ENCODE assay signal across 8 cellular contexts in the genomic region with DNA sequence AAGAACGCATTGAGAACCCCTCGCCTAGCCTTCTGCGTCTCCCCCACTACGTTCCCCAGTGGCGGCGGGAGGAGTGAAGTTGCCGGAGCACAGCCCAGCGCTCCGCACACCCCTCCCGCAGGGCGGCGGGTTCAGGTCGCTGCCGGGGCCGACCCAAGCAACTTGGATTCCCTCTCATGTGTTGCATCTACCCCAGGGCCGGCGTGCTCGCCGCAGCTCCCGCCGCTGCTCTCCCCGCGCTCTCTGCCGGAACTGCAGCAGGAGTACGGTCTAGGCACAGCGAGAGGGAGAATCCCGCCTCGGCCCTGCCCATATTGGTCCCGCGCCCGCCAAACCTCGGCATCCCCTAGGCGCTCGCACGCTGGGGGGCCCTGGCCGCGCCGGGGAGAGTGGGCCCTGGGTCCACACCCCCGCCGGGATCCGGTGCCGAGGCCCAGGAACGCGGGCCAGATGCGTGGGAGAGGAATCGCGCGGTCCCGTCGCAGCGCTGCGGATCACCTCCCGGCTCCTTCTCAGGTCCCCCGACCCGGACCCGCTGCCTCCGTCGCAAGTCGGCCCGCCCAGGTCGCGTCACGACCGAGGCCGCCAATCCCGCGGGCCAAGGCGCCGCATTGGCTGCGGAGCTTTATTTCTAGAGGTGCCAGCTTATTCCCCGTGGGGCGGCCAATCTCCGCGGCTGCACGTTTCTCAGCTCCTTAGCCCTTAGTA. TPM values are rescaled to one million over a fixed set of nuclear protein-coding genes. Genes with fewer than 3 reads are reported as not detected.
DNase-seq lines count a peak whose midpoint lies in the region; ATAC-seq and TF ChIP-seq lines count a peak whose summit lies in the region.

No MANE protein-coding gene starts in this region.

- H3K36me3 Mint-ChIP-seq in activated T-cell treated with anti-CD3 and anti-CD28 coated beads, Interleukin-2, amount 50 U/mL, for 72 hours (ENCODE audit: insufficient read depth in 2 of 2): peaks cover 2 to 10% of the 10 kb centered on the region in 2 donors
- H3K36me3 Mint-ChIP-seq in naive B cell: no peaks in the 10 kb centered on the region
- peaks cover 48% of the 10 kb centered on the region for H3K36me3 Mint-ChIP-seq in stimulated activated effector memory CD8-positive, alpha-beta T cell treated with anti-CD3 and anti-CD28 coated beads, Interleukin-12 subunit alpha, Interleukin-12 subunit beta, amount 100 ng/mL, for 72 hours

- peaks cover 28% of the 10 kb centered on the region for H3K27me3 ChIP-seq in OCI-LY3 (ENCODE audit: low read depth, low read length)
- peaks cover 0 to 7% (median 0%) of the 10 kb centered on the region in 4 donors for H3K27me3 ChIP-seq in esophagus squamous epithelium

- ATAC-seq in GM19468 (IDR thresholded peaks at IDR 0.05; ENCODE audit: extremely low read depth, unreplicated experiment) (peak; percentile 15), naive B cell (ENCODE audit: low read depth in 2 of 2) (peak; percentile 49 to 50)
- peak; percentile 56 to 60 for ATAC-seq in activated T-cell treated with anti-CD3 and anti-CD28 coated beads, Interleukin-2, amount 50 U/mL, for 72 hours (replicated peaks in 1 of 2)
- peak; percentile 70 for ATAC-seq in stimulated activated effector memory CD8-positive, alpha-beta T cell treated with anti-CD3 and anti-CD28 coated beads, Interleukin-12 subunit alpha, Interleukin-12 subunit beta, amount 100 ng/mL, for 72 hours

- H3K4me1 Mint-ChIP-seq in activated T-cell treated with anti-CD3 and anti-CD28 coated beads, Interleukin-2, amount 50 U/mL, for 72 hours (ENCODE audit: low read depth): peaks cover 27% of the 10 kb centered on the region
- peaks cover 22 to 44% (median 41%) of the 10 kb centered on the region in 3 donors for H3K4me1 Mint-ChIP-seq in naive B cell
- peaks cover 16% of the 10 kb centered on the region for H3K4me1 Mint-ChIP-seq in stimulated activated effector memory CD8-positive, alpha-beta T cell treated with anti-CD3 and anti-CD28 coated beads, Interleukin-12 subunit alpha, Interleukin-12 subunit beta, amount 100 ng/mL, for 72 hours

- peak; percentile 89 for DNase-seq in COR-L47 (lab: John Stamatoyannopoulos, UW)
- peak; percentile 78 for DNase-seq in HPDE6-E6E7 (ENCODE audit: extremely low spot score)
- peak; percentile 86 for DNase-seq in activated T-cell treated with anti-CD3 and anti-CD28 coated beads, Interleukin-2, amount 50 U/mL, for 72 hours
- no peak for DNase-seq in esophagus squamous epithelium (lab: John Stamatoyannopoulos, UW)
- DNase-seq in naive B cell: peak; percentile 88
- peak; percentile 66 to 87 for DNase-seq in stimulated activated effector memory CD8-positive, alpha-beta T cell treated with anti-CD3 and anti-CD28 coated beads, Interleukin-12 subunit alpha, Interleukin-12 subunit beta, amount 100 ng/mL, for 72 hours (ENCODE audit: low spot score in 2 of 2)

- peak overlapping the region; percentile 50; the same call in 1 of the 2 replicates for H2AFZ ChIP-seq in OCI-LY3 (ENCODE audit: low read depth, low read length)

- H3K9me3 ChIP-seq in OCI-LY3 (ENCODE audit: insufficient read depth, low read length): no peaks in the 10 kb centered on the region
- H3K9me3 ChIP-seq in esophagus squamous epithelium: no peaks in the 10 kb centered on the region

- no peak for TF ChIP-seq CTCF in OCI-LY3 (IDR thresholded peaks at IDR 0.05; ENCODE audit: low read depth, low read length)
- TF ChIP-seq CTCF in esophagus squamous epithelium (IDR thresholded peaks at IDR 0.05): no peak

- H3K9ac ChIP-seq in OCI-LY3 (ENCODE audit: low read length): peak overlapping the region; percentile 99

- peaks cover 26% of the 10 kb centered on the region for H3K36me3 ChIP-seq in OCI-LY3 (replicated peaks; ENCODE audit: low read depth, low read length)
- no peaks in the 10 kb centered on the region for H3K36me3 ChIP-seq in esophagus squamous epithelium

- intact Hi-C loops in esophagus squamous epithelium (cut with DNase I): no loop called here

- H3K4me3 ChIP-seq in OCI-LY3 (ENCODE audit: low read length) (peak overlapping the region; percentile 81), esophagus squamous epithelium (peak overlapping the region; percentile 66 to 95 (median 81))

- WGBS in esophagus squamous epithelium, 2 donors: 0% methylated on average over 14 of the region's 75 CpGs

- TF ChIP-seq POLR2A in esophagus squamous epithelium (IDR thresholded peaks at IDR 0.05): peak in 3 of 4 donors; percentile 75 to 95 (median 75)

- peak overlapping the region; percentile 96 for H3K27ac Mint-ChIP-seq in activated T-cell treated with anti-CD3 and anti-CD28 coated beads, Interleukin-2, amount 50 U/mL, for 72 hours
- H3K27ac Mint-ChIP-seq in naive B cell: peak overlapping the region; percentile 98 to 100 (median 100)
- H3K27ac Mint-ChIP-seq in stimulated activated effector memory CD8-positive, alpha-beta T cell treated with anti-CD3 and anti-CD28 coated beads, Interleukin-12 subunit alpha, Interleukin-12 subunit beta, amount 100 ng/mL, for 72 hours: peak overlapping the region; percentile 98

- H3K4me3 Mint-ChIP-seq in activated T-cell treated with anti-CD3 and anti-CD28 coated beads, Interleukin-2, amount 50 U/mL, for 72 hours: peak overlapping the region; percentile 97 to 100
- H3K4me3 Mint-ChIP-seq in naive B cell: peak overlapping the region; percentile 97 to 100 (median 100)
- peak overlapping the region; percentile 99 for H3K4me3 Mint-ChIP-seq in stimulated activated effector memory CD8-positive, alpha-beta T cell treated with anti-CD3 and anti-CD28 coated beads, Interleukin-12 subunit alpha, Interleukin-12 subunit beta, amount 100 ng/mL, for 72 hours

- peak overlapping the region; percentile 99 for H3K27ac ChIP-seq in OCI-LY3 (ENCODE audit: low read length)
- H3K27ac ChIP-seq in esophagus squamous epithelium: peak overlapping the region; percentile 82 to 94 (median 88)

- peaks cover 11% of the 10 kb centered on the region for H3K27me3 Mint-ChIP-seq in activated T-cell treated with anti-CD3 and anti-CD28 coated beads, Interleukin-2, amount 50 U/mL, for 72 hours (ENCODE audit: low read depth)
- H3K27me3 Mint-ChIP-seq in naive B cell: no peaks in the 10 kb centered on the region

- H3K79me2 ChIP-seq in OCI-LY3 (ENCODE audit: low read length): peaks cover 43% of the 10 kb centered on the region

- H3K9me3 Mint-ChIP-seq in activated T-cell treated with anti-CD3 and anti-CD28 coated beads, Interleukin-2, amount 50 U/mL, for 72 hours: no peaks in the 10 kb centered on the region
- no peaks in the 10 kb centered on the region for H3K9me3 Mint-ChIP-seq in naive B cell
- H3K9me3 Mint-ChIP-seq in stimulated activated effector memory CD8-positive, alpha-beta T cell treated with anti-CD3 and anti-CD28 coated beads, Interleukin-12 subunit alpha, Interleukin-12 subunit beta, amount 100 ng/mL, for 72 hours: no peaks in the 10 kb centered on the region

- H3K4me2 ChIP-seq in OCI-LY3 (ENCODE audit: low read length): peak overlapping the region; percentile 95

- H4K20me1 ChIP-seq in OCI-LY3 (ENCODE audit: insufficient read depth, low read length): peaks cover 15% of the 10 kb centered on the region

- H3K4me1 ChIP-seq in OCI-LY3 (ENCODE audit: low read length): peaks cover 34% of the 10 kb centered on the region
- peaks cover 0 to 44% (median 11%) of the 10 kb centered on the region in 3 donors for H3K4me1 ChIP-seq in esophagus squamous epithelium

RNA-seq across cellular contexts. Expression of gene TMEM243, which starts 0.6 kb away (rescaled TPM):
- total RNA-seq in activated T-cell treated with anti-CD3 and anti-CD28 coated beads, Interleukin-2, amount 50 U/mL, for 72 hours: 10 to 100 TPM; 58.6 to 65.6 TPM
- 10 to 100 TPM in 3 of 4 donors, 1 to 10 TPM in 1; 8.9 to 42.2 (median 19.1) TPM for total RNA-seq in esophagus squamous epithelium
- polyA plus RNA-seq in naive B cell (ENCODE audit: low read depth in 6 of 6): 100 to 1,000 TPM; 135 to 209 (median 173) TPM

Comparison
In these comparisons a context has a peak if more than half of its experiments do, and no peak if none do; other contexts are left out.
1. ATAC-seq: peak in every context shown above with its lines; median percentile 70 in stimulated activated effector memory CD8-positive, alpha-beta T cell treated with anti-CD3 and anti-CD28 coated beads, Interleukin-12 subunit alpha, Interleukin-12 subunit beta, amount 100 ng/mL, for 72 hours; 58 in activated T-cell treated with anti-CD3 and anti-CD28 coated beads, Interleukin-2, amount 50 U/mL, for 72 hours; 50 in naive B cell; 15 in GM19468.